ENCODE assay signal across 26 cellular contexts in the genomic region with DNA sequence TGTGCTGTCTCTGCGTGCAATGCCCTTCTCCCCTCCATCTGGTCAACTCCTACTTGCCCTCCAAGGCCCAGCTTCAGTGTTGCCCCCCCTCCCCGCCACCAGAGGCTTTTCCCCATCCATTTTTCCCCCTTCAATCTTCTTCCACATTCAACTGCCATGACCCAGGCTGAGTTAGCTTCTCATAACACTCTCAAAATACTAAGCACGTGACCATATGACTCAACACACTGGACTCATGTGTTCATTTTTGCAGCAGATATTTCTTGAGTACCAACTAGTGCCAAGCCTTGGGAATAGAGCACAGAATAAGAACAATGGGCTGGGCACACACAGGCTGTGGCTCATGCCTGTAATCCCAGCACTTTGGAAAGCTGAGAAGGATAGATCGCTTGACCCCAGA.
DNase-seq lines count a peak whose midpoint lies in the region; ATAC-seq, FAIRE-seq and TF ChIP-seq lines count a peak whose summit lies in the region.
"Had no signal": no experiment of that assay in that cellular context is flagged by ENCODE, and none has a peak within 500 bp of the region (broad histone marks: within the 10 kb centered on the region; RNA-seq: fewer than 3 reads in every experiment).

No MANE protein-coding gene starts in this region.

- no peaks in the 10 kb centered on the region for H3K36me3 ChIP-seq in suprapubic skin
- H3K36me3 ChIP-seq: brain microvascular endothelial cell, Peyer's patch had no signal

- H3K27me3 ChIP-seq in suprapubic skin = peaks cover 62% of the 10 kb centered on the region
- H3K27me3 ChIP-seq: brain microvascular endothelial cell, Peyer's patch had no signal

- TF ChIP-seq CTCF in suprapubic skin (IDR thresholded peaks at IDR 0.05) = no peak

- no peak overlapping the region for H3K4me3 ChIP-seq in suprapubic skin
- H3K4me3 ChIP-seq: GM23338, Peyer's patch, psoas muscle had no signal

- ATAC-seq in Right ventricle myocardium inferior = no peak
- ATAC-seq: activated T-helper 17 cell treated with anti-CD3 and anti-CD28 coated beads, Interleukin-2, amount 50 U/mL, for 72 hours; GM23338; left cardiac atrium; natural killer cell; psoas muscle had no signal

- no peak for TF ChIP-seq EP300 in suprapubic skin (IDR thresholded peaks at IDR 0.05)

- H3K27ac ChIP-seq in suprapubic skin = no peak overlapping the region
- H3K27ac ChIP-seq: brain microvascular endothelial cell, KMS-11, Peyer's patch, psoas muscle had no signal

- no peaks in the 10 kb centered on the region for H3K4me1 ChIP-seq in suprapubic skin
- H3K4me1 ChIP-seq: Peyer's patch, psoas muscle had no signal

- H3K9me3 ChIP-seq in suprapubic skin = no peaks in the 10 kb centered on the region
- H3K9me3 ChIP-seq: Peyer's patch, psoas muscle had no signal

- 80% methylated on average over 4 of the region's 4 CpGs for WGBS in suprapubic skin

- TF ChIP-seq POLR2A in suprapubic skin (IDR thresholded peaks at IDR 0.05) = no peak
- TF ChIP-seq POLR2A in GM12891 (IDR thresholded peaks at IDR 0.05; ENCODE audit: low read depth, low read length) = no peak

- intact Hi-C loops in Right ventricle myocardium inferior (cut with DNase I) = loop anchor here (10.0 kb wide), 1 partner anchor 315 kb away; no protein-coding TSS in a partner anchor

- no peak for FAIRE-seq in GM12891 (lab: Jason Lieb, UNC)

- DNase-seq in DMS79 (lab: John Stamatoyannopoulos, UW) = peak; percentile 87
- peak; percentile 11 for DNase-seq in HT1080 (ENCODE audit: low read depth)
- peak; percentile 9 for DNase-seq in RPMI7951 (ENCODE audit: low read depth)
- peak; percentile 56 for DNase-seq in inferior parietal cortex (ENCODE audit: extremely low spot score)
- no peak for DNase-seq in Right ventricle myocardium inferior (ENCODE audit: missing footprints)
- DNase-seq in suprapubic skin (ENCODE audit: low spot score in 2 of 2) = no peak
- no peak for DNase-seq in GM12891 (ENCODE audit: insufficient read length, low spot score)
- no peak for DNase-seq in NCI-H345 treated with DMSO at 0.1 percent for 48 hours (lab: John Stamatoyannopoulos, UW; ENCODE audit: unreplicated experiment)
- DNase-seq: activated CD4-positive, alpha-beta T cell treated with anti-CD3 and anti-CD28 coated beads for 4 hours; activated naive CD4-positive, alpha-beta T cell treated with anti-CD3 and anti-CD28 coated beads, Interleukin-2, amount 10 ng/mL, durations not matched to agents 7 days and 5 days; amniotic stem cell; brain microvascular endothelial cell; hippocampal formation; left cardiac atrium; MV-4-11; natural killer cell; NCI-H1436 treated with DMSO at 0.1 percent for 48 hours; NCI-H2171; nucleus accumbens; Peyer's patch; psoas muscle; stimulated activated CD4-positive, alpha-beta T cell treated with anti-CD3 and anti-CD28 coated beads, Interleukin-4, amount 100 ng/mL, for 24 hours; SW 1271 had no signal

TF ChIP-seq in GM12891, 5 proteins besides CTCF, POLR2A, EP300 and RAD21:
- TF ChIP-seq PAX5 (IDR thresholded peaks at IDR 0.05; ENCODE audit: insufficient read depth, low read length, severe bottlenecking) (no peak), POU2F2 (IDR thresholded peaks at IDR 0.05; ENCODE audit: low read depth, low read length) (no peak), SPI1 (IDR thresholded peaks at IDR 0.05; ENCODE audit: low read depth, low read length) (no peak), TAF1 (IDR thresholded peaks at IDR 0.05; ENCODE audit: low read depth, low read length) (no peak)

Comparison
In these comparisons a context has a peak if more than half of its experiments do, and no peak if none do; other contexts are left out.
1. DNase-seq: peak in DMS79 (single experiment), HT1080 (single experiment), RPMI7951 (single experiment) and inferior parietal cortex (single experiment); none in Right ventricle myocardium inferior (single experiment), suprapubic skin (0 of 2), GM12891 (single experiment) and NCI-H345 treated with DMSO at 0.1 percent for 48 hours (single experiment).